ENCODE assay signal across 26 cellular contexts in the genomic region with DNA sequence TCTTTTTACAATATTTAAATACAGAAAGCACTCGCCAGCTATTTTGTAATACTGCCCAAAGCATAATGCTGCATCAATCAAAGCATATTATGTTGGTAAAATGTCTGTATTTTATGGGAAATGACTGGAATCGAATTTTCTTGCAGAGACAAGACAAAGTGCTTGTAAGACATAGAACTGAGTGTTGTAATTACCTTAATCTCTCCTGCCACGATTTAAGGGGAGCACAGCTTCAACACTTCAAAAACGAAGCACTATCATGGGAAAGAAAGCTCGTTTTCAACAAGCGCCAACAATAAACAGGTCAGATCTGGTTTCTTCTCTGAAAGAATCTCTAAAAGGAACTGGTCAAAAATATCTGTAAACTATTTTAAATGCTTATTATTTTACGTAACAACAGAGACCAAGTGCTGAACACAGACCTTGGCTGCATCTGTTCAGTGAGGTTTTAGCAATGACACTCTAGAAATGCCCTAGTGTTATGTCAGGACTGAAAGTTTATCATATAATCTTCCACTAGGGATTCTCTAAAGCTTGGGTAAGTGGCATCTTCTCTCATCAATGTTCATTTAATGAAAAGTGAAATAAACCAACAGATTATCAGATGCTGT. TPM values are rescaled to one million over a fixed set of nuclear protein-coding genes. Genes with fewer than 3 reads are reported as not detected.
DNase-seq lines count a peak whose midpoint lies in the region; FAIRE-seq and TF ChIP-seq lines count a peak whose summit lies in the region.
"Had no signal": no experiment of that assay in that cellular context is flagged by ENCODE, and none has a peak within 500 bp of the region (broad histone marks: within the 10 kb centered on the region; RNA-seq: fewer than 3 reads in every experiment).

No MANE protein-coding gene starts in this region.

- H4K8ac ChIP-seq in mesenchymal stem cell (ENCODE audit: low read length): no peak overlapping the region

- H3K18ac ChIP-seq in mesenchymal stem cell (ENCODE audit: low read depth in 1 of 2, low read length in 2 of 2): no peak overlapping the region

- peaks cover 35 to 57% of the 10 kb centered on the region in 2 experiments; a peak in 2 of 3 replicates for H3K36me3 ChIP-seq in HEK293 (ENCODE audit: control insufficient read depth in 2 of 2, insufficient read depth in 1 of 2, low read length in 2 of 2)
- H3K36me3 ChIP-seq in mesenchymal stem cell (ENCODE audit: control insufficient read depth in 1 of 2, insufficient read depth in 2 of 2, low read depth in 1 of 2, low read length in 2 of 2): peaks cover 12 to 62% of the 10 kb centered on the region in 2 experiments
- peaks cover 0 to 18% of the 10 kb centered on the region in 2 donors for H3K36me3 ChIP-seq in vagina
- no peaks in the 10 kb centered on the region for H3K36me3 ChIP-seq in testis (ENCODE audit: low read depth, missing control alignments)

- TF ChIP-seq CTCF in HEK293 (tag by site-specific recombination; IDR thresholded peaks at IDR 0.05) (no peak), chondrocyte (IDR thresholded peaks at IDR 0.05) (no peak), vagina (IDR thresholded peaks at IDR 0.05) (no peak), testis (IDR thresholded peaks at IDR 0.05) (no peak)

- no peak overlapping the region for H3K4me3 Mint-ChIP-seq in chondrocyte (ENCODE audit: unreplicated experiment)
- H3K4me3 Mint-ChIP-seq: activated CD8-positive, alpha-beta T cell treated with anti-CD3 and anti-CD28 coated beads for 36 hours; activated naive CD4-positive, alpha-beta T cell treated with anti-CD3 and anti-CD28 coated beads for 36 hours; activated T-cell treated with anti-CD3 and anti-CD28 coated beads, Interleukin-2, amount 50 U/mL, for 24 hours; nephron had no signal

- peak overlapping the region; percentile 37 for H3K27ac Mint-ChIP-seq in chondrocyte (ENCODE audit: unreplicated experiment)
- H3K27ac Mint-ChIP-seq: activated CD8-positive, alpha-beta T cell treated with anti-CD3 and anti-CD28 coated beads for 36 hours; activated naive CD4-positive, alpha-beta T cell treated with anti-CD3 and anti-CD28 coated beads for 36 hours; activated T-cell treated with anti-CD3 and anti-CD28 coated beads, Interleukin-2, amount 50 U/mL, for 24 hours had no signal

- H3K9me3 ChIP-seq in HEK293 (ENCODE audit: control insufficient read depth, insufficient read depth, low read depth, low read length) (no peaks in the 10 kb centered on the region), mesenchymal stem cell (ENCODE audit: control insufficient read depth, low read length) (no peaks in the 10 kb centered on the region), vagina (no peaks in the 10 kb centered on the region), testis (no peaks in the 10 kb centered on the region)
- H3K9me3 ChIP-seq: psoas muscle, SJCRH30, suprapubic skin had no signal

- H2BK5ac ChIP-seq in mesenchymal stem cell (ENCODE audit: low read depth, low read length, poor library complexity, severe bottlenecking): no peak overlapping the region

- POLR2A ChIA-PET in HEK293 (lab: Yijun Ruan, JAX): interaction anchor here (1.0 to 1.8 kb wide), 2 partner anchors 10 to 18 kb away, joined by 3 to 4 read pairs; no protein-coding TSS in a partner anchor

- no peaks in the 10 kb centered on the region for H3K79me1 ChIP-seq in mesenchymal stem cell (replicated peaks; ENCODE audit: low read length, poor library complexity, severe bottlenecking)

- H3K27ac ChIP-seq in HEK293 (ENCODE audit: extremely low read depth, low read depth, low read length): no peak overlapping the region
- no peak overlapping the region for H3K27ac ChIP-seq in mesenchymal stem cell (ENCODE audit: low read length, poor library complexity, severe bottlenecking)
- peak overlapping the region; percentile 56 for H3K27ac ChIP-seq in vagina
- no peak overlapping the region for H3K27ac ChIP-seq in testis
- H3K27ac ChIP-seq: psoas muscle, SJCRH30, suprapubic skin had no signal

- H4K91ac ChIP-seq in mesenchymal stem cell (ENCODE audit: low read length): no peak overlapping the region

- H3K4me1 ChIP-seq in HEK293 (ENCODE audit: control insufficient read depth, insufficient read depth, low read length): no peaks in the 10 kb centered on the region
- H3K4me1 ChIP-seq in mesenchymal stem cell (ENCODE audit: control insufficient read depth, insufficient read depth, low read depth, low read length): peaks cover 6% of the 10 kb centered on the region
- H3K4me1 ChIP-seq in vagina: peaks cover 54% of the 10 kb centered on the region
- H3K4me1 ChIP-seq in testis: no peaks in the 10 kb centered on the region
- H3K4me1 ChIP-seq: SJCRH30 had no signal

- H3K23ac ChIP-seq in mesenchymal stem cell (ENCODE audit: low read length in 2 of 2): no peak overlapping the region

- H3K27me3 ChIP-seq in mesenchymal stem cell (ENCODE audit: control insufficient read depth in 1 of 2, insufficient read depth in 1 of 2, low read length in 2 of 2) (no peaks in the 10 kb centered on the region), vagina (no peaks in the 10 kb centered on the region), testis (no peaks in the 10 kb centered on the region)
- H3K27me3 ChIP-seq: SJCRH30, suprapubic skin had no signal

- no peaks in the 10 kb centered on the region for H3K9me3 Mint-ChIP-seq in chondrocyte (ENCODE audit: low read depth)
- H3K9me3 Mint-ChIP-seq: activated CD8-positive, alpha-beta T cell treated with anti-CD3 and anti-CD28 coated beads for 36 hours; activated naive CD4-positive, alpha-beta T cell treated with anti-CD3 and anti-CD28 coated beads for 36 hours; activated T-cell treated with anti-CD3 and anti-CD28 coated beads, Interleukin-2, amount 50 U/mL, for 24 hours; nephron had no signal

- no peak overlapping the region for H3K14ac ChIP-seq in mesenchymal stem cell (ENCODE audit: low read length in 2 of 2)

- no peaks in the 10 kb centered on the region for H3K27me3 Mint-ChIP-seq in chondrocyte (ENCODE audit: low read depth)
- H3K27me3 Mint-ChIP-seq: activated T-cell treated with anti-CD3 and anti-CD28 coated beads, Interleukin-2, amount 50 U/mL, for 24 hours had no signal

- CTCF ChIA-PET in HEK293 (lab: Yijun Ruan, JAX): interaction anchor here (0.8 to 1.1 kb wide), 2 partner anchors 10 to 13 kb away, joined by 3 to 9 read pairs; no protein-coding TSS in a partner anchor

- TF ChIP-seq POLR2A in vagina (IDR thresholded peaks at IDR 0.05): no peak
- no peak for TF ChIP-seq POLR2A in testis (IDR thresholded peaks at IDR 0.05)

- H2AFZ ChIP-seq in mesenchymal stem cell (ENCODE audit: low read depth, low read length): no peak overlapping the region
- H2AFZ ChIP-seq: PC-9 had no signal

- H2BK120ac ChIP-seq in mesenchymal stem cell (ENCODE audit: low read depth, low read length): no peak overlapping the region

- H2BK12ac ChIP-seq in mesenchymal stem cell (ENCODE audit: low read length in 2 of 2): no peak overlapping the region

- H3K9ac ChIP-seq in mesenchymal stem cell (ENCODE audit: low read length): peak overlapping the region; percentile 100

- FAIRE-seq in frontal cortex (lab: Jason Lieb, UNC): no peak
- FAIRE-seq: colon, GM12878, HepG2 had no signal

- no peak for DNase-seq in chondrocyte (ENCODE audit: low spot score)
- no peak for DNase-seq in mesenchymal stem cell
- DNase-seq in vagina (ENCODE audit: extremely low spot score in 2 of 2): no peak
- DNase-seq in testis: no peak
- no peak for DNase-seq in HuH-7.5 (ENCODE audit: low spot score)
- DNase-seq in frontal cortex (ENCODE audit: low spot score in 2 of 2): no peak
- DNase-seq: activated CD4-positive, CD25-positive, alpha-beta regulatory T cell; activated CD8-positive, alpha-beta T cell treated with anti-CD3 and anti-CD28 coated beads for 36 hours; activated naive CD4-positive, alpha-beta T cell treated with anti-CD3 and anti-CD28 coated beads for 36 hours; activated T-cell treated with anti-CD3 and anti-CD28 coated beads, Interleukin-2, amount 50 U/mL, for 24 hours; GF-D8; H7; left colon; midbrain; NCI-H2171 treated with DMSO at 0.1 percent for 48 hours; PC-9; psoas muscle; SJCRH30; stimulated activated CD8-positive, alpha-beta memory T cell treated with anti-CD3 and anti-CD28 coated beads, Interleukin-4, amount 100 ng/mL, for 48 hours; T-helper 2 cell had no signal

- no peak overlapping the region for H2AK5ac ChIP-seq in mesenchymal stem cell (ENCODE audit: low read length, severe bottlenecking)

- H3K4me3 ChIP-seq in HEK293 (ENCODE audit: low read depth, low read length): no peak overlapping the region
- H3K4me3 ChIP-seq in mesenchymal stem cell (ENCODE audit: insufficient read depth in 1 of 2, low read depth in 1 of 2, low read length in 2 of 2): no peak overlapping the region
- H3K4me3 ChIP-seq in vagina: no peak overlapping the region
- no peak overlapping the region for H3K4me3 ChIP-seq in testis
- H3K4me3 ChIP-seq: GM12878, PC-9, psoas muscle, SJCRH30, suprapubic skin had no signal

- H2BK15ac ChIP-seq in mesenchymal stem cell (ENCODE audit: low read depth, poor library complexity, severe bottlenecking): no peak overlapping the region

- intact Hi-C loops in vagina (cut with DNase I): no loop called here
- intact Hi-C loops in testis (cut with DNase I; ENCODE audit: low total_unique reads): no loop called here

- H3K4ac ChIP-seq in mesenchymal stem cell (ENCODE audit: low read depth in 1 of 2, low read length in 2 of 2): no peak overlapping the region

- 85% methylated on average over 3 of the region's 7 CpGs for WGBS in mesenchymal stem cell
- 80 to 84% methylated on average over 7 of the region's 7 CpGs for WGBS in testis, 2 donors

- H3K36me3 Mint-ChIP-seq in chondrocyte (ENCODE audit: low read depth): peaks cover 49% of the 10 kb centered on the region

- no peak overlapping the region for H3K4me2 ChIP-seq in mesenchymal stem cell (ENCODE audit: low read length, poor library complexity, severe bottlenecking)
- H3K4me2 ChIP-seq: PC-9 had no signal

- H3K4me1 Mint-ChIP-seq in chondrocyte (ENCODE audit: low read depth): peaks cover 79% of the 10 kb centered on the region

TF ChIP-seq in HEK293, 187 proteins besides CTCF, POLR2A, EP300 and RAD21:
- TF ChIP-seq ZNF549 (tag by site-specific recombination; IDR thresholded peaks at IDR 0.05) (0 out of 2 replicates have a peak, but pooled peaks have one; percentile 22), ZNF266 (tag by site-specific recombination; IDR thresholded peaks at IDR 0.05; ENCODE audit: low read depth) (no peak), ZNF140 (tag by site-specific recombination; IDR thresholded peaks at IDR 0.05) (no peak)
TF ChIP-seq in HEK293: peak in this region for 1.

RNA-seq across cellular contexts. Expression of a gene that starts 19.0 kb away (rescaled TPM):
- total RNA-seq in chondrocyte (65.1 to 125 TPM (median 124 TPM) in 3 replicates), vagina (62.1 TPM), testis (10 to 100 TPM in 1 of 2 donors, 1 to 10 TPM in 1; 8.0 to 10.2 TPM), frontal cortex (251 TPM)
- polyA plus RNA-seq in mesenchymal stem cell (2013, experiment 1 of 2): 184 TPM
- 178 TPM for polyA plus RNA-seq in mesenchymal stem cell (2013, experiment 2 of 2)
- 5.0 TPM for polyA plus RNA-seq in testis (ENCODE audit: insufficient read depth, low read depth, low replicate concordance)
- total RNA-seq: activated CD8-positive, alpha-beta T cell treated with anti-CD3 and anti-CD28 coated beads for 36 hours; activated naive CD4-positive, alpha-beta T cell treated with anti-CD3 and anti-CD28 coated beads for 36 hours had no signal
